ENCODE assay signal across 8 cellular contexts in genomic region chr19:42241279-42241678, GRCh38. TPM values are rescaled to one million over a fixed set of nuclear protein-coding genes. Genes with fewer than 3 reads are reported as not detected.
DNase-seq lines count a peak whose midpoint lies in the region; ATAC-seq and TF ChIP-seq lines count a peak whose summit lies in the region.

No MANE protein-coding gene starts in this region.

- H3K9me3 Mint-ChIP-seq in naive thymus-derived CD4-positive, alpha-beta T cell, result no peaks in the 10 kb centered on the region

- no peak for ATAC-seq in naive thymus-derived CD4-positive, alpha-beta T cell
- ATAC-seq in HG03378 (IDR thresholded peaks at IDR 0.05; ENCODE audit: unreplicated experiment), result no peak
- ATAC-seq in HG02571 (IDR thresholded peaks at IDR 0.05; ENCODE audit: unreplicated experiment), result no peak

- H3K27ac Mint-ChIP-seq in naive thymus-derived CD4-positive, alpha-beta T cell, result peak overlapping the region in 8 of 9 donors; percentile 59 to 95 (median 78)

- H2AFZ ChIP-seq in KMS-11 (ENCODE audit: low read depth), result no peak overlapping the region; the same call in 1 of the 2 replicates

- peaks cover 30% of the 10 kb centered on the region for H3K4me1 ChIP-seq in KMS-11 (ENCODE audit: low read depth, poor library complexity, severe bottlenecking)
- peaks cover 28 to 42% of the 10 kb centered on the region in 2 donors for H3K4me1 ChIP-seq in naive thymus-derived CD4-positive, alpha-beta T cell (ENCODE audit: control insufficient read depth in 2 of 2, insufficient read depth in 2 of 2, low read length in 2 of 2)

- no peaks in the 10 kb centered on the region for H3K27me3 Mint-ChIP-seq in naive thymus-derived CD4-positive, alpha-beta T cell

- H3K79me2 ChIP-seq in KMS-11 (ENCODE audit: insufficient read depth, low read depth), result peaks cover 24% of the 10 kb centered on the region

- no peak overlapping the region for H3K27ac ChIP-seq in AG04450 (ENCODE audit: low read depth, low read length)
- H3K27ac ChIP-seq in KMS-11, result no peak overlapping the region
- H3K27ac ChIP-seq in coronary artery, result peak overlapping the region in 1 of 2 donors; percentile 85
- peak overlapping the region; percentile 95 for H3K27ac ChIP-seq in naive thymus-derived CD4-positive, alpha-beta T cell (ENCODE audit: low read depth, low read length)

- CTCF ChIA-PET in AG04450 (lab: Charles Lee), result interaction anchor here (0.5 to 8.4 kb wide), 5 partner anchors 37 to 133 kb away, joined by 3 to 118 read pairs (median 6); partner anchors contain the start of gene POU2F2
- CTCF ChIA-PET in naive thymus-derived CD4-positive, alpha-beta T cell (lab: Charles Lee), result interaction anchor here (0.7 to 5.7 kb wide), 2 partner anchors 13 to 21 kb away, joined by 5 to 24 read pairs; partner anchors contain the start of gene ZNF526

- intact Hi-C loops in naive thymus-derived CD4-positive, alpha-beta T cell (cut with micrococcal nuclease), result loop anchor here (5.0 to 10.0 kb wide), 3 partner anchors 181 to 1799 kb away; partner anchors contain the start of genes SERTAD3 (in 2 of the 2) and ARHGEF1 (in 1 of the 2)

- H3K4me3 ChIP-seq in AG04450 (ENCODE audit: low read depth, low read length) (peak overlapping the region; percentile 89), KMS-11 (IDR thresholded peaks at IDR 0.05; ENCODE audit: insufficient read depth, low read depth, low read length) (no peak overlapping the region), coronary artery (peak overlapping the region; percentile 90)
- peak overlapping the region; percentile 78 for H3K4me3 ChIP-seq in naive thymus-derived CD4-positive, alpha-beta T cell (ENCODE audit: low read length)

- peaks cover 41 to 64% (median 56%) of the 10 kb centered on the region in 7 donors for H3K4me1 Mint-ChIP-seq in naive thymus-derived CD4-positive, alpha-beta T cell

- H4K20me1 ChIP-seq in KMS-11 (ENCODE audit: insufficient read depth), result no peaks in the 10 kb centered on the region

- peaks cover 0 to 16% (median 4%) of the 10 kb centered on the region in 5 donors for H3K36me3 Mint-ChIP-seq in naive thymus-derived CD4-positive, alpha-beta T cell

- H3K27me3 ChIP-seq in AG04450 (ENCODE audit: control insufficient read depth, insufficient read depth, low read length) (no peaks in the 10 kb centered on the region), KMS-11 (ENCODE audit: insufficient read depth, low read depth) (no peaks in the 10 kb centered on the region)
- no peaks in the 10 kb centered on the region for H3K27me3 ChIP-seq in naive thymus-derived CD4-positive, alpha-beta T cell (ENCODE audit: control insufficient read depth in 2 of 2, insufficient read depth in 2 of 2, low read length in 2 of 2)

- no peaks in the 10 kb centered on the region for H3K9me3 ChIP-seq in AG04450 (ENCODE audit: control insufficient read depth, insufficient read depth, low read length)
- H3K9me3 ChIP-seq in naive thymus-derived CD4-positive, alpha-beta T cell (ENCODE audit: control insufficient read depth in 2 of 3, low read length in 3 of 3), result no peaks in the 10 kb centered on the region

- H3K4me3 Mint-ChIP-seq in naive thymus-derived CD4-positive, alpha-beta T cell, result peak overlapping the region; percentile 72 to 92 (median 86)

- no peaks in the 10 kb centered on the region for H3K36me3 ChIP-seq in KMS-11 (ENCODE audit: insufficient read depth)
- H3K36me3 ChIP-seq in naive thymus-derived CD4-positive, alpha-beta T cell (ENCODE audit: control insufficient read depth in 2 of 3, insufficient read depth in 3 of 3, low read length in 3 of 3), result peaks cover 6 to 25% (median 6%) of the 10 kb centered on the region in 3 experiments

- POLR2A ChIA-PET in AG04450 (lab: Yijun Ruan, JAX), result interaction anchor here (1.1 kb wide), 1 partner anchor 8 kb away, joined by 3 read pairs; no protein-coding TSS in a partner anchor
- POLR2A ChIA-PET in naive thymus-derived CD4-positive, alpha-beta T cell (lab: Charles Lee), result interaction anchor here (0.6 to 8.2 kb wide), 7 partner anchors 8 to 109 kb away, joined by 3 to 84 read pairs (median 4); partner anchors contain the start of genes DEDD2, POU2F2 and ZNF526

- H3K9ac ChIP-seq in KMS-11, result peak overlapping the region; percentile 72; the same call in 1 of the 2 replicates

- H3K4me2 ChIP-seq in KMS-11, result peak overlapping the region; percentile 57

- DNase-seq in AG04450 (ENCODE audit: low read depth, low spot score) (no peak), coronary artery (ENCODE audit: low spot score) (no peak), NCI-H2227 (lab: John Stamatoyannopoulos, UW; ENCODE audit: unreplicated experiment) (no peak), DMS114 treated with DMSO at 0.1 percent for 48 hours (lab: John Stamatoyannopoulos, UW; ENCODE audit: unreplicated experiment) (no peak)
- DNase-seq in naive thymus-derived CD4-positive, alpha-beta T cell, result no peak

- TF ChIP-seq CTCF in AG04450 (IDR thresholded peaks at IDR 0.05; ENCODE audit: low read depth, low read length) (no peak), KMS-11 (conservative IDR thresholded peaks at IDR 0.05; ENCODE audit: low read depth, low read length) (no peak), coronary artery (IDR thresholded peaks at IDR 0.05) (no peak)

RNA-seq across cellular contexts. Expression of gene GSK3A, which starts 1.1 kb away (rescaled TPM):
- 20.1 and 27.3 TPM in 2 replicates for polyA plus RNA-seq in AG04450 (2011; rRNA removed)
- 20.9 and 28.6 TPM in 2 replicates for polyA minus RNA-seq in AG04450 (2011; rRNA and poly(A)+ RNA removed)
- total RNA-seq in naive thymus-derived CD4-positive, alpha-beta T cell, result 10 to 100 TPM; 19.6 to 52.0 (median 33.0) TPM
- 10 to 100 TPM; 11.4 to 19.6 TPM for polyA plus RNA-seq in naive thymus-derived CD4-positive, alpha-beta T cell

RNA-seq across cellular contexts. Expression of gene ERF, which starts 13.6 kb away (rescaled TPM):
- polyA plus RNA-seq in AG04450 (2011; rRNA removed), result 29.4 and 31.1 TPM in 2 replicates
- 45.7 and 49.3 TPM in 2 replicates for polyA minus RNA-seq in AG04450 (2011; rRNA and poly(A)+ RNA removed)
- 100 to 1,000 TPM in 1 of 5 experiments, 10 to 100 TPM in 4; 42.5 to 105 (median 51.8) TPM for total RNA-seq in naive thymus-derived CD4-positive, alpha-beta T cell
- polyA plus RNA-seq in naive thymus-derived CD4-positive, alpha-beta T cell, result 10 to 100 TPM in 1 of 2 donors, 1 to 10 TPM in 1; 2.8 to 10.8 TPM

RNA-seq across cellular contexts. Expression of gene ZNF526, which starts 21.2 kb away (rescaled TPM):
- polyA plus RNA-seq in AG04450 (2011; rRNA removed), result 4.6 and 5.4 TPM in 2 replicates
- 14.3 and 16.1 TPM in 2 replicates for polyA minus RNA-seq in AG04450 (2011; rRNA and poly(A)+ RNA removed)
- 10 to 100 TPM in 4 of 5 experiments, 1 to 10 TPM in 1; 8.6 to 25.2 (median 22.7) TPM for total RNA-seq in naive thymus-derived CD4-positive, alpha-beta T cell
- 10 to 100 TPM in 1 of 2 donors, 1 to 10 TPM in 1; 4.0 to 11.8 TPM for polyA plus RNA-seq in naive thymus-derived CD4-positive, alpha-beta T cell

RNA-seq across cellular contexts. Expression of gene DEDD2, which starts 23.8 kb away (rescaled TPM):
- 11.8 and 13.8 TPM in 2 replicates for polyA plus RNA-seq in AG04450 (2011; rRNA removed)
- 7.3 and 10.0 TPM in 2 replicates for polyA minus RNA-seq in AG04450 (2011; rRNA and poly(A)+ RNA removed)
- 100 to 1,000 TPM in 1 of 5 experiments, 10 to 100 TPM in 4; 47.9 to 104 (median 65.8) TPM for total RNA-seq in naive thymus-derived CD4-positive, alpha-beta T cell
- polyA plus RNA-seq in naive thymus-derived CD4-positive, alpha-beta T cell, result 100 to 1,000 TPM; 132 to 208 TPM

RNA-seq across cellular contexts. Expression of gene CIC, which starts 27.8 kb away (rescaled TPM):
- polyA plus RNA-seq in AG04450 (2011; rRNA removed), result 2.9 and 4.2 TPM in 2 replicates
- 5.1 and 6.2 TPM in 2 replicates for polyA minus RNA-seq in AG04450 (2011; rRNA and poly(A)+ RNA removed)
- 100 to 1,000 TPM in 3 of 5 experiments, 10 to 100 TPM in 2; 90.4 to 134 (median 102) TPM for total RNA-seq in naive thymus-derived CD4-positive, alpha-beta T cell
- polyA plus RNA-seq in naive thymus-derived CD4-positive, alpha-beta T cell, result 1 to 10 TPM; 1.5 to 2.6 TPM
